11 cellular contexts compared by ENCODE assay signal in genomic region chr21:33202464-33203363, GRCh38. TPM values are rescaled to one million over a fixed set of nuclear protein-coding genes. Genes with fewer than 3 reads are reported as not detected.
DNase-seq lines count a peak whose midpoint lies in the region; ATAC-seq and TF ChIP-seq lines count a peak whose summit lies in the region.
"Had no signal": no experiment of that assay in that cellular context is flagged by ENCODE, and none has a peak within 500 bp of the region (broad histone marks: within the 10 kb centered on the region; RNA-seq: fewer than 3 reads in every experiment).

No MANE protein-coding gene starts in this region.

- no peaks in the 10 kb centered on the region for H3K9me3 Mint-ChIP-seq in activated naive CD8-positive, alpha-beta T cell (ENCODE audit: low read depth)
- peaks cover 3% of the 10 kb centered on the region for H3K9me3 Mint-ChIP-seq in activated naive CD8-positive, alpha-beta T cell treated with anti-CD3 and anti-CD28 coated beads for 36 hours
- H3K9me3 Mint-ChIP-seq in activated T-helper 17 cell treated with anti-CD3 and anti-CD28 coated beads, Interleukin-2, amount 50 U/mL, for 72 hours = no peaks in the 10 kb centered on the region
- peaks cover 6% of the 10 kb centered on the region for H3K9me3 Mint-ChIP-seq in activated CD8-positive, alpha-beta memory T cell treated with anti-CD3 and anti-CD28 coated beads, Interleukin-2, amount 10 ng/mL, durations not matched to agents 7 days and 5 days (ENCODE audit: low read depth)

- H3K4me3 ChIP-seq in lung (no peak overlapping the region), upper lobe of left lung (no peak overlapping the region)

- peaks cover 58% of the 10 kb centered on the region for H3K4me1 Mint-ChIP-seq in activated naive CD8-positive, alpha-beta T cell (ENCODE audit: low read depth)
- H3K4me1 Mint-ChIP-seq in activated naive CD8-positive, alpha-beta T cell treated with anti-CD3 and anti-CD28 coated beads for 36 hours = peaks cover 46% of the 10 kb centered on the region
- peaks cover 39% of the 10 kb centered on the region for H3K4me1 Mint-ChIP-seq in activated T-helper 17 cell treated with anti-CD3 and anti-CD28 coated beads, Interleukin-2, amount 50 U/mL, for 72 hours
- peaks cover 36% of the 10 kb centered on the region for H3K4me1 Mint-ChIP-seq in activated CD8-positive, alpha-beta memory T cell treated with anti-CD3 and anti-CD28 coated beads, Interleukin-2, amount 10 ng/mL, durations not matched to agents 7 days and 5 days

- peak; percentile 35 for ATAC-seq in activated T-helper 17 cell treated with anti-CD3 and anti-CD28 coated beads, Interleukin-2, amount 50 U/mL, for 72 hours (replicated peaks)
- no peak for ATAC-seq in lung (ENCODE audit: insufficient read depth, low FRiP score)
- no peak for ATAC-seq in upper lobe of left lung (ENCODE audit: low FRiP score in 2 of 2)
- ATAC-seq in GM18909 (IDR thresholded peaks at IDR 0.05; ENCODE audit: poor library complexity, unreplicated experiment) = no peak
- no peak for ATAC-seq in activated CD8-positive, alpha-beta memory T cell treated with anti-CD3 and anti-CD28 coated beads, Interleukin-2, amount 10 ng/mL, durations not matched to agents 7 days and 5 days
- no peak for ATAC-seq in GM19463 (IDR thresholded peaks at IDR 0.05; ENCODE audit: unreplicated experiment)

- 78 to 86% methylated on average over 16 of the region's 16 CpGs for WGBS in lung, 2 donors
- WGBS in upper lobe of left lung, 2 donors = 79 to 88% methylated on average over 16 of the region's 16 CpGs

- peak overlapping the region; percentile 16 for H3K27ac Mint-ChIP-seq in activated naive CD8-positive, alpha-beta T cell
- H3K27ac Mint-ChIP-seq in activated naive CD8-positive, alpha-beta T cell treated with anti-CD3 and anti-CD28 coated beads for 36 hours = no peak overlapping the region
- H3K27ac Mint-ChIP-seq in activated T-helper 17 cell treated with anti-CD3 and anti-CD28 coated beads, Interleukin-2, amount 50 U/mL, for 72 hours = peak overlapping the region; percentile 55
- H3K27ac Mint-ChIP-seq in activated CD8-positive, alpha-beta memory T cell treated with anti-CD3 and anti-CD28 coated beads, Interleukin-2, amount 10 ng/mL, durations not matched to agents 7 days and 5 days = no peak overlapping the region

- H3K27me3 ChIP-seq in lung (ENCODE audit: control insufficient read depth, insufficient read depth) (no peaks in the 10 kb centered on the region), upper lobe of left lung (no peaks in the 10 kb centered on the region)

- H3K4me1 ChIP-seq in lung (ENCODE audit: control insufficient read depth in 2 of 2, insufficient read depth in 2 of 2, low read length in 2 of 2) (peaks cover 6 to 11% of the 10 kb centered on the region in 2 donors), upper lobe of left lung (peaks cover 39 to 49% (median 44%) of the 10 kb centered on the region in 4 donors)

- H3K9me3 ChIP-seq in lung (ENCODE audit: control insufficient read depth in 2 of 2, insufficient read depth in 1 of 2, low read length in 1 of 2) (peaks cover 0 to 1% of the 10 kb centered on the region in 2 donors), upper lobe of left lung (no peaks in the 10 kb centered on the region)

- CTCF ChIA-PET in activated CD8-positive, alpha-beta memory T cell treated with anti-CD3 and anti-CD28 coated beads, Interleukin-2, amount 10 ng/mL, durations not matched to agents 7 days and 5 days (lab: Charles Lee) = interaction anchor here (0.6 to 1.8 kb wide), 8 partner anchors 21 to 243 kb away, joined by 3 to 6 read pairs (median 4); partner anchors contain the start of gene IFNAR1

- H3K27ac ChIP-seq in lung (ENCODE audit: low read depth in 1 of 2, low read length in 1 of 2) (peak overlapping the region in 1 of 2 donors; percentile 85), upper lobe of left lung (peak overlapping the region; percentile 69 to 77 (median 70))

- H3K27me3 Mint-ChIP-seq in activated naive CD8-positive, alpha-beta T cell = no peaks in the 10 kb centered on the region
- no peaks in the 10 kb centered on the region for H3K27me3 Mint-ChIP-seq in activated naive CD8-positive, alpha-beta T cell treated with anti-CD3 and anti-CD28 coated beads for 36 hours
- H3K27me3 Mint-ChIP-seq in activated T-helper 17 cell treated with anti-CD3 and anti-CD28 coated beads, Interleukin-2, amount 50 U/mL, for 72 hours = no peaks in the 10 kb centered on the region
- peaks cover 12% of the 10 kb centered on the region for H3K27me3 Mint-ChIP-seq in activated CD8-positive, alpha-beta memory T cell treated with anti-CD3 and anti-CD28 coated beads, Interleukin-2, amount 10 ng/mL, durations not matched to agents 7 days and 5 days

- H3K36me3 Mint-ChIP-seq in activated naive CD8-positive, alpha-beta T cell = no peaks in the 10 kb centered on the region
- no peaks in the 10 kb centered on the region for H3K36me3 Mint-ChIP-seq in activated naive CD8-positive, alpha-beta T cell treated with anti-CD3 and anti-CD28 coated beads for 36 hours
- no peaks in the 10 kb centered on the region for H3K36me3 Mint-ChIP-seq in activated T-helper 17 cell treated with anti-CD3 and anti-CD28 coated beads, Interleukin-2, amount 50 U/mL, for 72 hours (ENCODE audit: low read depth)
- peaks cover 9% of the 10 kb centered on the region for H3K36me3 Mint-ChIP-seq in activated CD8-positive, alpha-beta memory T cell treated with anti-CD3 and anti-CD28 coated beads, Interleukin-2, amount 10 ng/mL, durations not matched to agents 7 days and 5 days

- TF ChIP-seq CTCF in lung (IDR thresholded peaks at IDR 0.05; ENCODE audit: control extremely low read depth, extremely low read depth) (no peak), upper lobe of left lung (IDR thresholded peaks at IDR 0.05) (no peak)

- no peak overlapping the region for H3K4me3 Mint-ChIP-seq in activated naive CD8-positive, alpha-beta T cell
- no peak overlapping the region for H3K4me3 Mint-ChIP-seq in activated naive CD8-positive, alpha-beta T cell treated with anti-CD3 and anti-CD28 coated beads for 36 hours
- no peak overlapping the region for H3K4me3 Mint-ChIP-seq in activated T-helper 17 cell treated with anti-CD3 and anti-CD28 coated beads, Interleukin-2, amount 50 U/mL, for 72 hours
- no peak overlapping the region for H3K4me3 Mint-ChIP-seq in activated CD8-positive, alpha-beta memory T cell treated with anti-CD3 and anti-CD28 coated beads, Interleukin-2, amount 10 ng/mL, durations not matched to agents 7 days and 5 days

- no peak for TF ChIP-seq EP300 in upper lobe of left lung (IDR thresholded peaks at IDR 0.05)

- H3K36me3 ChIP-seq in lung (ENCODE audit: control insufficient read depth in 2 of 2, insufficient read depth in 2 of 2, low read length in 2 of 2) (no peaks in the 10 kb centered on the region), upper lobe of left lung (no peaks in the 10 kb centered on the region)

- TF ChIP-seq POLR2A in upper lobe of left lung (IDR thresholded peaks at IDR 0.05) = no peak

- DNase-seq in activated naive CD8-positive, alpha-beta T cell treated with anti-CD3 and anti-CD28 coated beads for 36 hours = no peak
- DNase-seq in lung (ENCODE audit: low spot score) = peak; percentile 25
- no peak for DNase-seq in upper lobe of left lung
- no peak for DNase-seq in activated CD8-positive, alpha-beta memory T cell treated with anti-CD3 and anti-CD28 coated beads, Interleukin-2, amount 10 ng/mL, durations not matched to agents 7 days and 5 days
- DNase-seq: activated CD4-positive, alpha-beta T cell treated with anti-CD3 and anti-CD28 coated beads, Interleukin-2, amount 50 U/mL, for 48 hours; NCI-H2029 treated with DMSO at 0.1 percent for 48 hours; SHP77 had no signal

RNA-seq across cellular contexts. Expression of gene IFNAR2, which starts 27.0 kb away (rescaled TPM):
- total RNA-seq in activated naive CD8-positive, alpha-beta T cell treated with anti-CD3 and anti-CD28 coated beads for 36 hours = 10 to 100 TPM; 36.9 to 43.7 TPM
- total RNA-seq in activated T-helper 17 cell treated with anti-CD3 and anti-CD28 coated beads, Interleukin-2, amount 50 U/mL, for 72 hours = 10 to 100 TPM; 34.6 to 35.4 TPM
- total RNA-seq in lung (10 to 100 TPM; 22.6 to 38.4 TPM), upper lobe of left lung (10 to 100 TPM; 10.5 to 36.0 (median 22.3) TPM)
- 10 to 100 TPM; 21.4 to 32.4 TPM for polyA plus RNA-seq in lung
- 10 to 100 TPM; 45.8 to 54.9 TPM for total RNA-seq in activated CD8-positive, alpha-beta memory T cell treated with anti-CD3 and anti-CD28 coated beads, Interleukin-2, amount 10 ng/mL, durations not matched to agents 7 days and 5 days

Comparison
In these comparisons a context has a peak if more than half of its experiments do, and no peak if none do; other contexts are left out.
1. H3K27ac Mint-ChIP-seq: peak in activated naive CD8-positive, alpha-beta T cell (single experiment) and activated T-helper 17 cell treated with anti-CD3 and anti-CD28 coated beads, Interleukin-2, amount 50 U/mL, for 72 hours (single experiment); none in activated naive CD8-positive, alpha-beta T cell treated with anti-CD3 and anti-CD28 coated beads for 36 hours (single experiment) and activated CD8-positive, alpha-beta memory T cell treated with anti-CD3 and anti-CD28 coated beads, Interleukin-2, amount 10 ng/mL, durations not matched to agents 7 days and 5 days (single experiment).